ENCODE assay signal across 8 cellular contexts in the genomic region with DNA sequence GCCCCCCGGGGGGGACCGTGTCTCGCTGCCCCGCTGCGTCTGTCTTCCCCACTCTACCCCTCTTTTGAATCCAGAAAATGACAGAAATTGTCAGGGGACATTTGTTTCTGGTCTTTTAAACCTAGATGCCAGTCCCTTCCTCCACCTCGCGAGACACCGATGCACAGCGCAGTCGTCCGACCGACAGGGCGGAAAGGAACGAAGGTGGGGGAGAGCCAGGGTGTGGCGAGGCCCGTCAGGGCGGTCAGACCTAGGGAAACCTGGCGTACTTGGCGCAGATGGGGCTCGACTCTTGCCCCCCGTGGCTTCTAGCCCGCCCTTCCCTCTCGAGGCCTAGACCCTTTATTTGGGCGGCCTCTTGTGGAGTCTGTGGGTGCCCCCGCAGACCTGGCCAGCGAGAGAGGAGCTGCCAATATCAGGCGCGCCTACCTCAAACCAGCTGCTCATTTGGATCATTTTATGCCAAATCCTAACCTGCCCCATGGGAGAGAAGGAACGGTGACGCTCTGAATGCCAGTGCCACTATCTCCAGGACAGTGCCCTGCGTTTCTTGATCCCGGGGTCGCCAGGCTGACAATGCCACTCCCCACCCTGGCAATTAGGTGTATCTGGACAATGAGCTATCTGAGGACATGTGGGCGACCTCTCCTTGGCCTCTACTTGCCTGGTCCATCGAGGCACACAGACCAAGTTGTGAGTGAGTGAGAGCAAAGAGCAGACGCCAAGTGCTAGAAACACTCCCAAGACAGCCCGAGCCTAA. TPM values are rescaled to one million over a fixed set of nuclear protein-coding genes. Genes with fewer than 3 reads are reported as not detected.
DNase-seq lines count a peak whose midpoint lies in the region; ATAC-seq and TF ChIP-seq lines count a peak whose summit lies in the region.

No MANE protein-coding gene starts in this region.

- H3K4me3 Mint-ChIP-seq in activated T-cell treated with anti-CD3 and anti-CD28 coated beads, Interleukin-2, amount 50 U/mL, for 24 hours = peak overlapping the region; percentile 67
- H3K4me3 Mint-ChIP-seq in activated naive CD8-positive, alpha-beta T cell treated with anti-CD3 and anti-CD28 coated beads, Interleukin-2, amount 10 ng/mL, durations not matched to agents 7 days and 5 days = peak overlapping the region; percentile 69

- H3K9me3 ChIP-seq in iPS-18a (ENCODE audit: control insufficient read depth, low read depth, low read length) = no peaks in the 10 kb centered on the region

- no peaks in the 10 kb centered on the region for H3K36me3 ChIP-seq in iPS-18a (ENCODE audit: control insufficient read depth, low read depth, low read length)

- H3K36me3 Mint-ChIP-seq in activated T-cell treated with anti-CD3 and anti-CD28 coated beads, Interleukin-2, amount 50 U/mL, for 24 hours (ENCODE audit: low read depth) = no peaks in the 10 kb centered on the region
- no peaks in the 10 kb centered on the region for H3K36me3 Mint-ChIP-seq in activated naive CD8-positive, alpha-beta T cell treated with anti-CD3 and anti-CD28 coated beads, Interleukin-2, amount 10 ng/mL, durations not matched to agents 7 days and 5 days

- ATAC-seq in activated naive CD8-positive, alpha-beta T cell treated with anti-CD3 and anti-CD28 coated beads, Interleukin-2, amount 10 ng/mL, durations not matched to agents 7 days and 5 days (ENCODE audit: low read depth) = peak; percentile 38
- no peak for ATAC-seq in GM21576 (IDR thresholded peaks at IDR 0.05; ENCODE audit: unreplicated experiment)

- peaks cover 43% of the 10 kb centered on the region for H3K27me3 ChIP-seq in iPS-18a (ENCODE audit: control insufficient read depth, insufficient read depth, low read length)

- CTCF ChIA-PET in RWPE1 (lab: Yijun Ruan, JAX) = no interaction called here

- no peak for TF ChIP-seq CTCF in RWPE1 (conservative IDR thresholded peaks at IDR 0.05; ENCODE audit: low read depth)

- no peak overlapping the region for H3K27ac ChIP-seq in iPS-18a (ENCODE audit: low read length)
- peak overlapping the region in 4 of 21 experiments; percentile 9 to 52 (median 26) for H3K27ac ChIP-seq in skin epidermis
- no peak overlapping the region for H3K27ac ChIP-seq in RWPE1

- H3K4me1 Mint-ChIP-seq in activated T-cell treated with anti-CD3 and anti-CD28 coated beads, Interleukin-2, amount 50 U/mL, for 24 hours (ENCODE audit: low read depth) = peaks cover 6% of the 10 kb centered on the region
- H3K4me1 Mint-ChIP-seq in activated naive CD8-positive, alpha-beta T cell treated with anti-CD3 and anti-CD28 coated beads, Interleukin-2, amount 10 ng/mL, durations not matched to agents 7 days and 5 days = peaks cover 2% of the 10 kb centered on the region

- peaks cover 72% of the 10 kb centered on the region for H3K27me3 Mint-ChIP-seq in activated T-cell treated with anti-CD3 and anti-CD28 coated beads, Interleukin-2, amount 50 U/mL, for 24 hours
- peaks cover 78% of the 10 kb centered on the region for H3K27me3 Mint-ChIP-seq in activated naive CD8-positive, alpha-beta T cell treated with anti-CD3 and anti-CD28 coated beads, Interleukin-2, amount 10 ng/mL, durations not matched to agents 7 days and 5 days

- POLR2A ChIA-PET in activated naive CD8-positive, alpha-beta T cell treated with anti-CD3 and anti-CD28 coated beads, Interleukin-2, amount 10 ng/mL, durations not matched to agents 7 days and 5 days (lab: Charles Lee) = no interaction called here
- POLR2A ChIA-PET in RWPE1 (lab: Yijun Ruan, JAX; ENCODE audit: low non-redundant PET) = no interaction called here

- H3K9ac ChIP-seq in iPS-18a (ENCODE audit: low read length) = no peak overlapping the region

- peaks cover 6% of the 10 kb centered on the region for H3K4me1 ChIP-seq in iPS-18a (ENCODE audit: control insufficient read depth, low read depth, low read length)

- no peak for DNase-seq in activated T-cell treated with anti-CD3 and anti-CD28 coated beads, Interleukin-2, amount 50 U/mL, for 24 hours
- DNase-seq in activated T-cell treated with anti-CD3 and anti-CD28 coated beads, Interleukin-2, amount 50 U/mL, for 48 hours = no peak
- no peak for DNase-seq in activated naive CD8-positive, alpha-beta T cell treated with anti-CD3 and anti-CD28 coated beads, Interleukin-2, amount 10 ng/mL, durations not matched to agents 7 days and 5 days
- DNase-seq in NCI-H524 treated with DMSO at 0.1 percent for 48 hours (lab: John Stamatoyannopoulos, UW) = no peak
- DNase-seq in RWPE1 (ENCODE audit: low spot score) = no peak

- no peak overlapping the region for H3K27ac Mint-ChIP-seq in activated T-cell treated with anti-CD3 and anti-CD28 coated beads, Interleukin-2, amount 50 U/mL, for 24 hours
- no peak overlapping the region for H3K27ac Mint-ChIP-seq in activated naive CD8-positive, alpha-beta T cell treated with anti-CD3 and anti-CD28 coated beads, Interleukin-2, amount 10 ng/mL, durations not matched to agents 7 days and 5 days

- H3K9me3 Mint-ChIP-seq in activated T-cell treated with anti-CD3 and anti-CD28 coated beads, Interleukin-2, amount 50 U/mL, for 24 hours = no peaks in the 10 kb centered on the region
- H3K9me3 Mint-ChIP-seq in activated naive CD8-positive, alpha-beta T cell treated with anti-CD3 and anti-CD28 coated beads, Interleukin-2, amount 10 ng/mL, durations not matched to agents 7 days and 5 days = no peaks in the 10 kb centered on the region

- peak overlapping the region; percentile 67 for H3K4me3 ChIP-seq in iPS-18a (ENCODE audit: low read length)
- peak overlapping the region; percentile 40 to 64 (median 50) for H3K4me3 ChIP-seq in skin epidermis

RNA-seq across cellular contexts. Expression of gene RAB6B, which starts 0.5 kb away (rescaled TPM):
- under 1 TPM; 0.39 to 0.40 TPM for total RNA-seq in activated naive CD8-positive, alpha-beta T cell treated with anti-CD3 and anti-CD28 coated beads, Interleukin-2, amount 10 ng/mL, durations not matched to agents 7 days and 5 days
